ENCODE assay signal across 8 cellular contexts in genomic region chr18:54357660-54358494, GRCh38. TPM values are rescaled to one million over a fixed set of nuclear protein-coding genes. Genes with fewer than 3 reads are reported as not detected.
DNase-seq lines count a peak whose midpoint lies in the region; ATAC-seq and TF ChIP-seq lines count a peak whose summit lies in the region.

Gene C18orf54 (plus strand): TSS chr18:54357906. CDS start chr18:54360573, 2,667 bp downstream.
Gene STARD6 (minus strand): TSS chr18:54357858. CDS start chr18:54354573, 3,285 bp downstream.

- H3K27me3 ChIP-seq in endodermal cell (ENCODE audit: control insufficient read depth, insufficient read depth, low read length, poor library complexity, severe bottlenecking): no peaks in the 10 kb centered on the region

- H3K4me3 ChIP-seq in endodermal cell (ENCODE audit: low read length): peak within 1 kb of the TSS; percentile 85

- peaks cover 23% of the 10 kb centered on the region for H3K36me3 ChIP-seq in endodermal cell (ENCODE audit: control insufficient read depth, insufficient read depth, low read length)

- peak; percentile 39 for TF ChIP-seq CTCF in Calu3 (IDR thresholded peaks at IDR 0.05; ENCODE audit: unreplicated experiment)
- TF ChIP-seq CTCF in endodermal cell (conservative IDR thresholded peaks at IDR 0.05): peak; percentile 82
- TF ChIP-seq CTCF in mesothelial cell of epicardium (IDR thresholded peaks at IDR 0.05; ENCODE audit: unreplicated experiment): no peak

- H3K9me3 ChIP-seq in endodermal cell (ENCODE audit: control insufficient read depth, low read length): no peaks in the 10 kb centered on the region

- ATAC-seq in GM21367 (IDR thresholded peaks at IDR 0.05; ENCODE audit: unreplicated experiment): peak; percentile 91

- peaks cover 22% of the 10 kb centered on the region for H3K36me3 Mint-ChIP-seq in Calu3 (ENCODE audit: insufficient read depth, unreplicated experiment)
- peaks cover 19% of the 10 kb centered on the region for H3K36me3 Mint-ChIP-seq in endodermal cell (ENCODE audit: low read depth)
- H3K36me3 Mint-ChIP-seq in mesothelial cell of epicardium: peaks cover 6% of the 10 kb centered on the region

- intact Hi-C loops in Calu3 (cut with micrococcal nuclease; ENCODE audit: unreplicated experiment): loop anchor here (2.0 kb wide), 1 partner anchor 31 kb away; no protein-coding TSS in a partner anchor

- CTCF ChIA-PET in Calu3 (lab: Charles Lee): interaction anchor here (0.8 to 1.1 kb wide), 3 partner anchors 35 to 199 kb away, joined by 3 to 6 read pairs (median 3); no protein-coding TSS in a partner anchor

- H3K27ac Mint-ChIP-seq in Calu3 (ENCODE audit: unreplicated experiment): peak within 1 kb of the TSS; percentile 63
- peak within 1 kb of the TSS; percentile 91 for H3K27ac Mint-ChIP-seq in endodermal cell
- peak within 1 kb of the TSS; percentile 98 for H3K27ac Mint-ChIP-seq in mesothelial cell of epicardium

- no peaks in the 10 kb centered on the region for H3K4me1 ChIP-seq in endodermal cell (ENCODE audit: control insufficient read depth, insufficient read depth, low read length)

- no peaks in the 10 kb centered on the region for H3K9me3 Mint-ChIP-seq in Calu3 (ENCODE audit: low read depth, unreplicated experiment)
- no peaks in the 10 kb centered on the region for H3K9me3 Mint-ChIP-seq in endodermal cell
- H3K9me3 Mint-ChIP-seq in mesothelial cell of epicardium: no peaks in the 10 kb centered on the region

- peak within 1 kb of the TSS; percentile 60 for H3K9ac ChIP-seq in endodermal cell (ENCODE audit: extremely low read depth, low read length, poor library complexity, severe bottlenecking)

- no TSS peak for BruUV-seq in Calu3 (replicated peaks; lab: Mats Ljungman, UMichigan)

- no peaks in the 10 kb centered on the region for H3K4me1 Mint-ChIP-seq in Calu3 (ENCODE audit: low read depth, unreplicated experiment)
- H3K4me1 Mint-ChIP-seq in endodermal cell: peaks cover 15% of the 10 kb centered on the region
- peaks cover 15% of the 10 kb centered on the region for H3K4me1 Mint-ChIP-seq in mesothelial cell of epicardium

- 0% methylated on average over 13 to 62 of the region's 62 CpGs for WGBS in endodermal cell (ENCODE audit: insufficient coverage in 1 of 2, insufficient read length in 1 of 2), 2 experiments

- H3K27me3 Mint-ChIP-seq in Calu3 (ENCODE audit: unreplicated experiment): no peaks in the 10 kb centered on the region
- H3K27me3 Mint-ChIP-seq in endodermal cell (ENCODE audit: insufficient read depth): no peaks in the 10 kb centered on the region
- H3K27me3 Mint-ChIP-seq in mesothelial cell of epicardium (ENCODE audit: low read depth): no peaks in the 10 kb centered on the region

- H3K27ac ChIP-seq in endodermal cell (ENCODE audit: low read depth, low read length): peak within 1 kb of the TSS; percentile 73

- DNase-seq in Calu3 (peak; percentile 86), HT1080 (ENCODE audit: low read depth) (peak; percentile 92), endodermal cell (peak; percentile 97), mesothelial cell of epicardium (ENCODE audit: low spot score in 2 of 2, unreplicated experiment in 2 of 2) (peak; percentile 78 to 88)
- DNase-seq in NK-92 treated with Interleukin-12 subunit alpha and Interleukin-12 subunit beta, amount 100 ng/mL, for 24 hours (lab: John Stamatoyannopoulos, UW): peak; percentile 79
- peak; percentile 59 to 87 (median 75) for DNase-seq in activated CD8-positive, alpha-beta memory T cell treated with anti-CD3 and anti-CD28 coated beads for 48 hours (ENCODE audit: low read depth in 2 of 3, low spot score in 2 of 3)
- DNase-seq in stimulated activated CD8-positive, alpha-beta memory T cell treated with anti-CD3 and anti-CD28 coated beads, Interleukin-15, amount 100 ng/mL, for 4 hours (ENCODE audit: low read depth in 2 of 2): peak; percentile 78 to 82

- H3K4me3 Mint-ChIP-seq in Calu3 (ENCODE audit: low read depth, unreplicated experiment) (peak within 1 kb of the TSS; percentile 83), endodermal cell (peak within 1 kb of the TSS; percentile 94), mesothelial cell of epicardium (peak within 1 kb of the TSS; percentile 100)

RNA-seq across cellular contexts. Expression of gene C18orf54, which starts in this region (rescaled TPM):
- total RNA-seq in Calu3 (2022) (9.3 and 9.7 TPM in 2 replicates), endodermal cell (10 to 100 TPM; 17.8 to 29.5 TPM), mesothelial cell of epicardium (5.9 to 6.5 TPM (median 6.2 TPM) in 3 replicates)
- total RNA-seq in HT1080 (2014; rRNA removed; shearing (Covaris generic)): 7.7 and 8.2 TPM in 2 replicates
- polyA plus RNA-seq in HT1080 (2015; cell fraction: cytosol; rRNA removed): 7.6 and 10.6 TPM in 2 replicates
- 14.0 and 15.5 TPM in 2 replicates for polyA plus RNA-seq in HT1080 (2015; cell fraction: nucleus; rRNA removed)
- polyA plus RNA-seq in endodermal cell (2013, experiment 1 of 2): 21.0 TPM
- 22.6 TPM for polyA plus RNA-seq in endodermal cell (2013, experiment 2 of 2)

RNA-seq across cellular contexts. Expression of gene STARD6, which starts in this region (rescaled TPM):
- total RNA-seq in Calu3 (2022) (not detected in 2 replicates), endodermal cell (not detected), mesothelial cell of epicardium (not detected in 3 replicates)
- total RNA-seq in HT1080 (2014; rRNA removed; shearing (Covaris generic)): not detected in 2 replicates
- polyA plus RNA-seq in HT1080 (2015; cell fraction: cytosol; rRNA removed): 0.10 and 0.51 TPM in 2 replicates
- polyA plus RNA-seq in HT1080 (2015; cell fraction: nucleus; rRNA removed): 0.35 TPM in 1 of 2 replicates, not detected in the other
- polyA plus RNA-seq in endodermal cell (2013, experiment 1 of 2): 0.39 TPM
- not detected for polyA plus RNA-seq in endodermal cell (2013, experiment 2 of 2)

Comparison
In these comparisons a context has a peak if more than half of its experiments do, and no peak if none do; other contexts are left out.
1. Peak in every context shown above with its lines: DNase-seq, ATAC-seq, H3K4me3 ChIP-seq and H3K27ac ChIP-seq.